In the genomic region with DNA sequence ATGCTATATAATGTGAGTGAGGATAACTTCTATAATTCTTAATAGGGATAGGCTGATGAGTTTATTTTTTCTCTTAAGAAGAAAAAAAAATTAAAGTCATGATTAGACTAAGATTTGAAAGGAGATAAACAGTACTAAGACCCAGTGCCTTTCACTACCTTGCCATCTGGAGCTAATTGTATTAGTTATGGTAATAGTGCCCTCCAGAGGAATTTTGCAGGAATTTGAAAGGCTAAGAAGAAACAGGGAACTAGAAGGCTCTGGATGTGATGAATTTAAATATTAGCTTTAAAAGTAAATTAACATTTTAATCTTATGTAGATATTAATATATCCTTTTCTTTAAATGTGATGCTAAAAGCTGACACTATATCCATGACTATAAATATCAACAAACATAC, we compare ENCODE assay signal across 1 cellular context.
TF ChIP-seq lines count a peak whose summit lies in the region.

No MANE protein-coding gene starts in this region.

TF ChIP-seq in HCT116, 20 proteins besides CTCF, POLR2A, EP300 and RAD21 (continued from another document):
- TF ChIP-seq, protein P1, sequence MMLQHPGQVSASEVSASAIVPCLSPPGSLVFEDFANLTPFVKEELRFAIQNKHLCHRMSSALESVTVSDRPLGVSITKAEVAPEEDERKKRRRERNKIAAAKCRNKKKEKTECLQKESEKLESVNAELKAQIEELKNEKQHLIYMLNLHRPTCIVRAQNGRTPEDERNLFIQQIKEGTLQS (IDR thresholded peaks at IDR 0.05) = no peak
- no peak for TF ChIP-seq ZNF274 (IDR thresholded peaks at IDR 0.05; ENCODE audit: low read depth, low read length)
- TF ChIP-seq YY1 (IDR thresholded peaks at IDR 0.05; ENCODE audit: extremely low read depth, insufficient replicate concordance, low read depth, low read length) = no peak
- TF ChIP-seq EGR1 (IDR thresholded peaks at IDR 0.05; ENCODE audit: low read depth) = no peak
